7 cellular contexts compared by ENCODE assay signal in genomic region chr1:111620412-111620971, GRCh38. TPM values are rescaled to one million over a fixed set of nuclear protein-coding genes. Genes with fewer than 3 reads are reported as not detected.
DNase-seq lines count a peak whose midpoint lies in the region; ATAC-seq, FAIRE-seq and TF ChIP-seq lines count a peak whose summit lies in the region.

No MANE protein-coding gene starts in this region.

- H3K9me3 ChIP-seq in SU-DHL-6 (ENCODE audit: insufficient read depth, low read length) (no peaks in the 10 kb centered on the region), fibroblast of lung (ENCODE audit: control insufficient read depth, insufficient read depth, low read depth, low read length) (no peaks in the 10 kb centered on the region), trophoblast cell (ENCODE audit: insufficient read depth, low read depth, low read length) (no peaks in the 10 kb centered on the region)

- no peak overlapping the region for H4K91ac ChIP-seq in trophoblast cell (ENCODE audit: low read depth, low read length)

- peak; percentile 63; the same call in 1 of the 2 replicates for TF ChIP-seq POLR2A in GM12891 (IDR thresholded peaks at IDR 0.05; ENCODE audit: low read depth, low read length)

- FAIRE-seq in GM12891 (lab: Jason Lieb, UNC) (peak; percentile 70), D721Med (lab: Jason Lieb, UNC) (no peak)

- H4K12ac ChIP-seq in trophoblast cell (ENCODE audit: low read depth, low read length) = no peak overlapping the region

- H3K9ac ChIP-seq in SU-DHL-6 (ENCODE audit: low read length) = peak overlapping the region; percentile 92
- H3K9ac ChIP-seq in fibroblast of lung (ENCODE audit: insufficient read depth, low read length) = peak overlapping the region; percentile 60
- peak overlapping the region; percentile 95 for H3K9ac ChIP-seq in trophoblast cell (ENCODE audit: low read length)

- H2BK12ac ChIP-seq in trophoblast cell (ENCODE audit: low read length) = no peak overlapping the region

- H3K36me3 ChIP-seq in SU-DHL-6 (ENCODE audit: low read length) = 0 out of 2 replicates have a peak, but pooled peaks cover 3% of the 10 kb centered on the region
- H3K36me3 ChIP-seq in fibroblast of lung (ENCODE audit: control insufficient read depth, insufficient read depth, low read length) = no peaks in the 10 kb centered on the region
- no peaks in the 10 kb centered on the region for H3K36me3 ChIP-seq in trophoblast cell (ENCODE audit: control insufficient read depth in 1 of 2, insufficient read depth in 2 of 2, low read length in 2 of 2)

- WGBS in trophoblast cell (ENCODE audit: extremely low coverage, insufficient coverage, insufficient read length) = no CpG with 5 or more reads among the region's 15 CpGs

- no peak overlapping the region for H2BK5ac ChIP-seq in trophoblast cell (ENCODE audit: low read depth, low read length, poor library complexity)

- H3K23ac ChIP-seq in trophoblast cell (ENCODE audit: low read length) = peak overlapping the region; percentile 29

- H3K18ac ChIP-seq in trophoblast cell (ENCODE audit: low read length) = no peak overlapping the region

- H3K4me1 ChIP-seq in fibroblast of lung (ENCODE audit: control insufficient read depth, extremely low read depth, insufficient read depth, low read length) (no peaks in the 10 kb centered on the region), trophoblast cell (ENCODE audit: control insufficient read depth in 1 of 2, insufficient read depth in 2 of 2, low read length in 2 of 2) (peaks cover 0 to 3% of the 10 kb centered on the region in 2 experiments)

- no peaks in the 10 kb centered on the region for H3K9me2 ChIP-seq in SU-DHL-6 (replicated peaks; ENCODE audit: insufficient read depth, low read length)

- peak overlapping the region; percentile 46 for H3K27ac ChIP-seq in SU-DHL-6 (ENCODE audit: low read depth, low read length)
- H3K27ac ChIP-seq in fibroblast of lung (ENCODE audit: insufficient read depth, low read length) = peak overlapping the region; percentile 67
- no peak overlapping the region for H3K27ac ChIP-seq in trophoblast cell (ENCODE audit: low read depth, low read length)

- H3K4me2 ChIP-seq in SU-DHL-6 (ENCODE audit: low read depth, low read length, poor library complexity, severe bottlenecking) (peak overlapping the region; percentile 93), fibroblast of lung (ENCODE audit: extremely low read depth, insufficient read depth, low read length) (peak overlapping the region; percentile 71), trophoblast cell (ENCODE audit: low read length) (peak overlapping the region; percentile 91)

- peaks cover 11% of the 10 kb centered on the region for H3K79me1 ChIP-seq in trophoblast cell (ENCODE audit: low read length)

- H4K20me1 ChIP-seq in SU-DHL-6 (ENCODE audit: low read depth, low read length) (peaks cover 23% of the 10 kb centered on the region), fibroblast of lung (ENCODE audit: control insufficient read depth, extremely low read depth, insufficient read depth, low read length) (no peaks in the 10 kb centered on the region)

- H3K4me3 ChIP-seq in SU-DHL-6 (ENCODE audit: insufficient read depth, low read length, poor library complexity, severe bottlenecking) = peak overlapping the region; percentile 93
- peak overlapping the region; percentile 54 to 87 (median 76) for H3K4me3 ChIP-seq in fibroblast of lung (replicated peaks in 1 of 4; ENCODE audit: control extremely low read depth in 1 of 4, insufficient read depth in 1 of 4, low read depth in 3 of 4, low read length in 4 of 4)
- H3K4me3 ChIP-seq in trophoblast cell (ENCODE audit: low read depth, low read length) = peak overlapping the region; percentile 97

- peak; percentile 8 for ATAC-seq in HG02852 (IDR thresholded peaks at IDR 0.05; ENCODE audit: unreplicated experiment)

- no peak overlapping the region for H2AK5ac ChIP-seq in trophoblast cell (ENCODE audit: low read length)

- H3F3A ChIP-seq in SU-DHL-6 (ENCODE audit: insufficient read depth) = peaks cover 27% of the 10 kb centered on the region; the same call in 1 of the 2 replicates

- no peaks in the 10 kb centered on the region for H3K27me3 ChIP-seq in SU-DHL-6 (ENCODE audit: low read length)
- H3K27me3 ChIP-seq in fibroblast of lung (ENCODE audit: control insufficient read depth, insufficient read depth, low read length) = no peaks in the 10 kb centered on the region
- H3K27me3 ChIP-seq in trophoblast cell (ENCODE audit: insufficient read depth, low read length) = no peaks in the 10 kb centered on the region

- H3K79me2 ChIP-seq in SU-DHL-6 (ENCODE audit: insufficient read depth, low read length) (peaks cover 57% of the 10 kb centered on the region), fibroblast of lung (ENCODE audit: control insufficient read depth, insufficient read depth, low read length) (peaks cover 52% of the 10 kb centered on the region), trophoblast cell (ENCODE audit: control insufficient read depth, insufficient read depth, low read length, poor library complexity) (peaks cover 8% of the 10 kb centered on the region)

- no peak overlapping the region for H2BK120ac ChIP-seq in trophoblast cell (ENCODE audit: insufficient read depth, low read length, poor library complexity)

- H4K8ac ChIP-seq in trophoblast cell (ENCODE audit: low read depth, low read length) = no peak overlapping the region

- no peak for TF ChIP-seq CTCF in SU-DHL-6 (IDR thresholded peaks at IDR 0.05; ENCODE audit: insufficient read depth, low read length, poor library complexity, severe bottlenecking)
- no peak for TF ChIP-seq CTCF in fibroblast of lung (conservative IDR thresholded peaks at IDR 0.05 in 1 of 2, IDR thresholded peaks at IDR 0.05 in 1 of 2; ENCODE audit: low read depth in 1 of 2, low read length in 2 of 2)
- TF ChIP-seq CTCF in D721Med (IDR thresholded peaks at IDR 0.05; ENCODE audit: insufficient read depth, missing control alignments) = no peak

- DNase-seq in GM12891 (ENCODE audit: insufficient read length, low spot score) = no peak
- peak in 1 of 2 donors; percentile 17 for DNase-seq in fibroblast of lung (ENCODE audit: low read depth in 2 of 2)
- DNase-seq in trophoblast cell = peak in 1 of 2 donors; percentile 9
- DNase-seq in D721Med (ENCODE audit: insufficient read length, low spot score) = no peak
- no peak for DNase-seq in SW480 (ENCODE audit: low spot score)

- peak overlapping the region; percentile 42 for H3K4ac ChIP-seq in trophoblast cell (ENCODE audit: low read depth, low read length)

- H2AFZ ChIP-seq in SU-DHL-6 (ENCODE audit: low read depth, low read length, severe bottlenecking) (no peak overlapping the region), fibroblast of lung (ENCODE audit: low read length) (peak overlapping the region; percentile 85), trophoblast cell (ENCODE audit: insufficient read depth, low read length, poor library complexity) (no peak overlapping the region)

- H3K14ac ChIP-seq in trophoblast cell (ENCODE audit: low read length) = no peak overlapping the region

TF ChIP-seq in GM12891, 5 proteins besides CTCF, POLR2A, EP300 and RAD21:
- no peak for TF ChIP-seq POU2F2 (IDR thresholded peaks at IDR 0.05; ENCODE audit: low read depth, low read length)
- TF ChIP-seq TAF1 (IDR thresholded peaks at IDR 0.05; ENCODE audit: low read depth, low read length) = no peak
- no peak for TF ChIP-seq PAX5 (IDR thresholded peaks at IDR 0.05; ENCODE audit: insufficient read depth, low read length, severe bottlenecking)
- TF ChIP-seq POLR2AphosphoS5 (IDR thresholded peaks at IDR 0.05; ENCODE audit: low read depth, low read length) = peak; percentile 43; the same call in 1 of the 2 replicates
- no peak for TF ChIP-seq SPI1 (IDR thresholded peaks at IDR 0.05; ENCODE audit: low read depth, low read length)

RNA-seq across cellular contexts. Expression of gene RAP1A, which starts 0.9 kb away (rescaled TPM):
- 120 TPM for polyA plus RNA-seq in GM12891 (2012; ENCODE audit: low read depth, missing spikeins)
- total RNA-seq in fibroblast of lung = 11.6 and 13.5 TPM in 2 replicates
- 74.1 and 99.5 TPM in 2 replicates for polyA plus RNA-seq in fibroblast of lung
- polyA plus RNA-seq in fibroblast of lung (2012) = 65.2 and 91.7 TPM in 2 replicates
- polyA minus RNA-seq in fibroblast of lung (ENCODE audit: low replicate concordance) = 0.89 and 3.6 TPM in 2 replicates
- polyA plus RNA-seq in trophoblast cell (2013) = 43.4 and 43.6 TPM in 2 replicates
